Comparison of ENCODE assay signal across 29 cellular contexts in genomic region chr1:236200925-236201324, GRCh38.
"Had no signal": no experiment of that assay in that cellular context is flagged by ENCODE, and none has a peak within 500 bp of the region (broad histone marks: within the 10 kb centered on the region; RNA-seq: fewer than 3 reads in every experiment).

No MANE protein-coding gene starts in this region.

- H3K4me1 ChIP-seq: parathyroid adenoma, psoas muscle, right lobe of liver, sigmoid colon, stomach, thyroid gland, upper lobe of left lung, vagina had no signal

- H3K36me3 ChIP-seq: neural progenitor cell, ovary, right lobe of liver, thyroid gland had no signal

- H3K9me3 ChIP-seq: thyroid gland had no signal

- H3K4me1 Mint-ChIP-seq: nephron; neural progenitor cell; stimulated activated effector memory CD8-positive, alpha-beta T cell treated with anti-CD3 and anti-CD28 coated beads, Interleukin-12 subunit alpha, Interleukin-12 subunit beta, amount 100 ng/mL, for 72 hours; stimulated activated naive B cell treated with anti-CD40 and anti-IgM and Interleukin-4, amounts not matched to agents 10 μg/mL and 1 μg/mL and 100 μg/mL, for 72 hours had no signal

- H3K4me3 ChIP-seq: neural progenitor cell, ovary, psoas muscle, right lobe of liver, sigmoid colon, stomach, thoracic aorta, thyroid gland, tibial nerve, upper lobe of left lung, vagina had no signal

- H2AFZ ChIP-seq: neural progenitor cell, parathyroid adenoma had no signal

- FAIRE-seq: small intestine, urothelium cell line had no signal

- H3K27ac Mint-ChIP-seq: natural killer cell; nephron; neural progenitor cell; progenitor cell of endocrine pancreas; stimulated activated effector memory CD8-positive, alpha-beta T cell treated with anti-CD3 and anti-CD28 coated beads, Interleukin-12 subunit alpha, Interleukin-12 subunit beta, amount 100 ng/mL, for 72 hours; stimulated activated naive B cell treated with anti-CD40 and anti-IgM and Interleukin-4, amounts not matched to agents 10 μg/mL and 1 μg/mL and 100 μg/mL, for 72 hours; stimulated activated naive CD8-positive, alpha-beta T cell treated with anti-CD3 and anti-CD28 coated beads, Interleukin-15, Interleukin-2, amounts not matched to agents 100 ng/mL and 50 ng/mL, for 24 hours had no signal

- H3K9ac ChIP-seq: neural progenitor cell, parathyroid adenoma had no signal

- H3K27ac ChIP-seq: neural progenitor cell, ovary, parathyroid adenoma, psoas muscle, right lobe of liver, sigmoid colon, stomach, thoracic aorta, thyroid gland, tibial nerve, upper lobe of left lung, vagina had no signal

- H3K79me2 ChIP-seq: parathyroid adenoma had no signal

- DNase-seq: natural killer cell; occipital lobe; ovary; posterior cingulate gyrus; psoas muscle; right cardiac atrium; right lobe of liver; sigmoid colon; small intestine; stimulated activated CD4-positive, alpha-beta T cell treated with anti-CD3 and anti-CD28 coated beads, Interleukin-15, amount 100 ng/mL, for 24 hours; stimulated activated CD4-positive, alpha-beta T cell treated with anti-CD3 and anti-CD28 coated beads, Interleukin-2, amount 100 ng/mL, for 24 hours; stimulated activated CD4-positive, alpha-beta T cell treated with anti-CD3 and anti-CD28 coated beads, Interleukin-2, amount 100 ng/mL, for 48 hours; stimulated activated CD4-positive, alpha-beta T cell treated with anti-CD3 and anti-CD28 coated beads, Interleukin-4, amount 100 ng/mL, for 24 hours; stimulated activated naive B cell treated with anti-CD40 and anti-IgM and Interleukin-4, amounts not matched to agents 10 μg/mL and 1 μg/mL and 100 μg/mL, for 72 hours; stimulated activated naive CD4-positive, alpha-beta T cell treated with Interleukin-2 at 50 U/mL for 16 hours; stomach; thyroid gland; trophoblast cell; upper lobe of left lung had no signal

- ATAC-seq: natural killer cell; psoas muscle; right cardiac atrium; right lobe of liver; stimulated activated effector memory CD8-positive, alpha-beta T cell treated with anti-CD3 and anti-CD28 coated beads, Interleukin-12 subunit alpha, Interleukin-12 subunit beta, amount 100 ng/mL, for 72 hours; stimulated activated naive B cell treated with anti-CD40 and anti-IgM and Interleukin-4, amounts not matched to agents 10 μg/mL and 1 μg/mL and 100 μg/mL, for 72 hours had no signal

- H3K4me2 ChIP-seq: neural progenitor cell had no signal

- H3K4me3 Mint-ChIP-seq: natural killer cell; nephron; neural progenitor cell; stimulated activated effector memory CD8-positive, alpha-beta T cell treated with anti-CD3 and anti-CD28 coated beads, Interleukin-12 subunit alpha, Interleukin-12 subunit beta, amount 100 ng/mL, for 72 hours; stimulated activated naive B cell treated with anti-CD40 and anti-IgM and Interleukin-4, amounts not matched to agents 10 μg/mL and 1 μg/mL and 100 μg/mL, for 72 hours; stimulated activated naive CD8-positive, alpha-beta T cell treated with anti-CD3 and anti-CD28 coated beads, Interleukin-15, Interleukin-2, amounts not matched to agents 100 ng/mL and 50 ng/mL, for 24 hours had no signal

- H3K27me3 Mint-ChIP-seq: progenitor cell of endocrine pancreas; stimulated activated naive B cell treated with anti-CD40 and anti-IgM and Interleukin-4, amounts not matched to agents 10 μg/mL and 1 μg/mL and 100 μg/mL, for 72 hours; stimulated activated naive CD8-positive, alpha-beta T cell treated with anti-CD3 and anti-CD28 coated beads, Interleukin-15, Interleukin-2, amounts not matched to agents 100 ng/mL and 50 ng/mL, for 24 hours had no signal

- H3K27me3 ChIP-seq: neural progenitor cell, ovary, right lobe of liver, sigmoid colon, stomach, thyroid gland, tibial nerve, upper lobe of left lung, vagina had no signal
